In genomic region chr14:29741909-29742401, GRCh38 we compare ENCODE assay signal across 1 cellular context.
TF ChIP-seq lines count a peak whose summit lies in the region.

No MANE protein-coding gene starts in this region.

TF ChIP-seq in GM23338, 12 proteins besides CTCF, POLR2A, EP300 and RAD21 (continued from another document):
- TF ChIP-seq, protein P1, sequence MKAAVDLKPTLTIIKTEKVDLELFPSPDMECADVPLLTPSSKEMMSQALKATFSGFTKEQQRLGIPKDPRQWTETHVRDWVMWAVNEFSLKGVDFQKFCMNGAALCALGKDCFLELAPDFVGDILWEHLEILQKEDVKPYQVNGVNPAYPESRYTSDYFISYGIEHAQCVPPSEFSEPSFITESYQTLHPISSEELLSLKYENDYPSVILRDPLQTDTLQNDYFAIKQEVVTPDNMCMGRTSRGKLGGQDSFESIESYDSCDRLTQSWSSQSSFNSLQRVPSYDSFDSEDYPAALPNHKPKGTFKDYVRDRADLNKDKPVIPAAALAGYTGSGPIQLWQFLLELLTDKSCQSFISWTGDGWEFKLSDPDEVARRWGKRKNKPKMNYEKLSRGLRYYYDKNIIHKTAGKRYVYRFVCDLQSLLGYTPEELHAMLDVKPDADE (IDR thresholded peaks at IDR 0.05) = no peak
- no peak for TF ChIP-seq ZNF114 (CRISPR knock-in tag; IDR thresholded peaks at IDR 0.05)
- no peak for TF ChIP-seq JUNB (IDR thresholded peaks at IDR 0.05; ENCODE audit: unreplicated experiment)
- no peak for TF ChIP-seq CREB1 (CRISPR knock-in tag; IDR thresholded peaks at IDR 0.05; ENCODE audit: low read depth)
- no peak for TF ChIP-seq REST (IDR thresholded peaks at IDR 0.05; ENCODE audit: unreplicated experiment)
- no peak for TF ChIP-seq NANOG (IDR thresholded peaks at IDR 0.05; ENCODE audit: borderline replicate concordance)
- no peak for TF ChIP-seq POLR2AphosphoS5 (IDR thresholded peaks at IDR 0.05; ENCODE audit: low read depth)
- TF ChIP-seq EZH2phosphoT487 (IDR thresholded peaks at IDR 0.05; ENCODE audit: unreplicated experiment) = no peak
- TF ChIP-seq STAT1 (IDR thresholded peaks at IDR 0.05; ENCODE audit: unreplicated experiment) = no peak
